ENCODE assay signal across 2 cellular contexts in genomic region chr11:128294685-128295079, GRCh38.
TF ChIP-seq lines count a peak whose summit lies in the region.

No MANE protein-coding gene starts in this region.

TF ChIP-seq in SK-N-SH, 30 proteins besides CTCF, POLR2A, EP300 and RAD21 (continued from another document):
- TF ChIP-seq IRF3 (IDR thresholded peaks at IDR 0.05; ENCODE audit: low read depth, low read length) = no peak
- TF ChIP-seq USF2 (IDR thresholded peaks at IDR 0.05; ENCODE audit: borderline replicate concordance, low read depth, low read length) = no peak

TF ChIP-seq in SK-N-SH treated with all-trans-retinoic acid at 6 μM for 48 hours, 23 proteins besides CTCF, POLR2A, EP300 and RAD21 (continued from another document):
- TF ChIP-seq POU6F1 (CRISPR knock-in tag; IDR thresholded peaks at IDR 0.05; ENCODE audit: borderline replicate concordance, low read depth) = no peak
